1 cellular context compared by ENCODE assay signal in the genomic region with DNA sequence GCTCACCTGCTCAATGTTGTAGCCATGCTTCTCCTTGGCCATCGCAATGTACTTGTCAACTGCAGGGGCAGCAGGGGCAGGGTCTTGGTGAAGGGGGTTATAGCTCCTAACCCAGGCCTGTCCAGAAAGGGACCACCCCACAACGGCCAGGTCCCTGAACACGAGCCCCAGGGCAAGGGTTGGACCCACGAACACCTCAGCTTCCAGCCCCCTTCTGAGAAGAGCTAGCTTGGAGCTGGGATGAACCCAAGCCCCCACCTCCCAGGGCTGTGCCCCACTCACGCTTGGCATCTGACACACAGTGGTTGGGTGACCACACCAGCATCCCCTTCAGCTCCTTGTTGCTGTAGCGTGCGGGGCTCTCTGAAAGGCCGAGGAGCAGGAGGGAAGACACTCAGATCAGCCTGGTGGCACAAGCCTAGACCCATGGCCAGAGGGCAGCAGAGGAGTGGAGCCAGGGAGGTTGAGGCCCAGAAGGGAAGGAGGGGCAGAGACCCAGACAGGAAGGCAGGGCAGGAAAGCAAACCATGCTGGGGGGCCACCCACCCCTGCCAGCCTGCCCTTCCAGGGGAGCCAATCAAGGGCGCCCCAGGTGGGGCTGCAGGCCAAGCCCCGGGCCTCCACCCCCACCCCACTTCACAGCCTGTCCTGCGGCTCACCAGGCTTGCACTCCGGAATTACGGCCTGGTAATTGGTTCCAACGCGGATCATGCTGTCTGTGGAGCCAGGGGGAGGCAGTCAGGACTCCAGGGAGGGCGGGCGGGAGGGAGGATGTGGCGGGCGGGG.
TF ChIP-seq lines count a peak whose summit lies in the region.

No MANE protein-coding gene starts in this region.

TF ChIP-seq in GM23338, 12 proteins besides CTCF, POLR2A, EP300 and RAD21 (continued from another document):
- TF ChIP-seq ZNF462 (CRISPR knock-in tag; IDR thresholded peaks at IDR 0.05): no peak
